Comparison of ENCODE assay signal across 9 cellular contexts in genomic region chr17:2050246-2050866, GRCh38. TPM values are rescaled to one million over a fixed set of nuclear protein-coding genes. Genes with fewer than 3 reads are reported as not detected.
DNase-seq lines count a peak whose midpoint lies in the region; ATAC-seq and TF ChIP-seq lines count a peak whose summit lies in the region.
"Had no signal": no experiment of that assay in that cellular context is flagged by ENCODE, and none has a peak within 500 bp of the region (broad histone marks: within the 10 kb centered on the region; RNA-seq: fewer than 3 reads in every experiment).

No MANE protein-coding gene starts in this region.

- no peak for TF ChIP-seq EP300 in gastroesophageal sphincter (IDR thresholded peaks at IDR 0.05)

- H4K20me1 ChIP-seq in OCI-LY1 (ENCODE audit: insufficient read depth, low read length), result no peaks in the 10 kb centered on the region

- intact Hi-C loops in activated T-helper 2 cell treated with anti-CD3 and anti-CD28 coated beads, Interferon-gamma antibody, Interleukin-2, Interleukin-4, amounts not matched to agents 10 μg/mL and 5 μg/mL and 100 μg/mL, durations not matched to agents 14 hours and 24 hours and 36 hours (cut with micrococcal nuclease), result loop anchor here (5.0 kb wide), 1 partner anchor 352 kb away; the partner anchor contains the start of gene MNT
- intact Hi-C loops in aorta (cut with DNase I), result no loop called here

- H3K4me2 ChIP-seq in OCI-LY1 (ENCODE audit: low read length), result peak overlapping the region; percentile 58

- H3K27ac Mint-ChIP-seq in activated T-helper 2 cell treated with anti-CD3 and anti-CD28 coated beads, Interferon-gamma antibody, Interleukin-2, Interleukin-4, amounts not matched to agents 10 μg/mL and 5 μg/mL and 100 μg/mL, durations not matched to agents 14 hours and 24 hours and 36 hours, result no peak overlapping the region

- no peak overlapping the region for H3K4me3 Mint-ChIP-seq in activated T-helper 2 cell treated with anti-CD3 and anti-CD28 coated beads, Interferon-gamma antibody, Interleukin-2, Interleukin-4, amounts not matched to agents 10 μg/mL and 5 μg/mL and 100 μg/mL, durations not matched to agents 14 hours and 24 hours and 36 hours (ENCODE audit: low read depth)

- H3K79me2 ChIP-seq in OCI-LY1 (ENCODE audit: insufficient read depth, low read length), result no peaks in the 10 kb centered on the region

- peaks cover 29% of the 10 kb centered on the region for H3K4me1 Mint-ChIP-seq in activated T-helper 2 cell treated with anti-CD3 and anti-CD28 coated beads, Interferon-gamma antibody, Interleukin-2, Interleukin-4, amounts not matched to agents 10 μg/mL and 5 μg/mL and 100 μg/mL, durations not matched to agents 14 hours and 24 hours and 36 hours (ENCODE audit: low read depth)

- no peak overlapping the region for H2AFZ ChIP-seq in OCI-LY1 (ENCODE audit: low read length)

- TF ChIP-seq CTCF in OCI-LY1 (IDR thresholded peaks at IDR 0.05; ENCODE audit: low read length) (no peak), gastroesophageal sphincter (IDR thresholded peaks at IDR 0.05) (no peak)

- no peak overlapping the region for H3K9ac ChIP-seq in OCI-LY1 (ENCODE audit: low read length)

- H3K27me3 Mint-ChIP-seq in activated T-helper 2 cell treated with anti-CD3 and anti-CD28 coated beads, Interferon-gamma antibody, Interleukin-2, Interleukin-4, amounts not matched to agents 10 μg/mL and 5 μg/mL and 100 μg/mL, durations not matched to agents 14 hours and 24 hours and 36 hours (ENCODE audit: low read depth), result peaks cover 7% of the 10 kb centered on the region

- H3K9me3 ChIP-seq in OCI-LY1 (ENCODE audit: low read length) (no peaks in the 10 kb centered on the region), gastroesophageal sphincter (no peaks in the 10 kb centered on the region), aorta (ENCODE audit: control insufficient read depth, low read length) (no peaks in the 10 kb centered on the region)

- no CpG with 5 or more reads among the region's 72 CpGs for WGBS in gastroesophageal sphincter (ENCODE audit: low coverage in 1 of 2), 2 donors
- WGBS in aorta, 2 donors, result 1% methylated on average over 22 to 72 of the region's 72 CpGs

- H3F3A ChIP-seq in OCI-LY1 (ENCODE audit: insufficient read depth, low read length), result no peaks in the 10 kb centered on the region

- H3K36me3 Mint-ChIP-seq in activated T-helper 2 cell treated with anti-CD3 and anti-CD28 coated beads, Interferon-gamma antibody, Interleukin-2, Interleukin-4, amounts not matched to agents 10 μg/mL and 5 μg/mL and 100 μg/mL, durations not matched to agents 14 hours and 24 hours and 36 hours (ENCODE audit: low read depth), result peaks cover 18% of the 10 kb centered on the region
- H3K36me3 Mint-ChIP-seq: brain had no signal

- DNase-seq in GM03348 (ENCODE audit: low spot score) (peak; percentile 84), occipital lobe (lab: John Stamatoyannopoulos, UW) (peak; percentile 66), aorta (peak; percentile 74 to 91), HuH-7.5 (ENCODE audit: low spot score) (no peak)
- DNase-seq in activated T-helper 2 cell treated with anti-CD3 and anti-CD28 coated beads, Interferon-gamma antibody, Interleukin-2, Interleukin-4, amounts not matched to agents 10 μg/mL and 5 μg/mL and 100 μg/mL, durations not matched to agents 14 hours and 24 hours and 36 hours (ENCODE audit: low spot score), result peak; percentile 64

- peak in 1 of 2 donors; percentile 15 for TF ChIP-seq POLR2A in gastroesophageal sphincter (IDR thresholded peaks at IDR 0.05)

- H3K27me3 ChIP-seq in OCI-LY1 (ENCODE audit: insufficient read depth, low read length) (no peaks in the 10 kb centered on the region), gastroesophageal sphincter (peaks cover 42% of the 10 kb centered on the region), aorta (ENCODE audit: control insufficient read depth in 1 of 2, insufficient read depth in 2 of 2, low read length in 1 of 2) (no peaks in the 10 kb centered on the region)

- no peaks in the 10 kb centered on the region for H3K9me3 Mint-ChIP-seq in activated T-helper 2 cell treated with anti-CD3 and anti-CD28 coated beads, Interferon-gamma antibody, Interleukin-2, Interleukin-4, amounts not matched to agents 10 μg/mL and 5 μg/mL and 100 μg/mL, durations not matched to agents 14 hours and 24 hours and 36 hours
- H3K9me3 Mint-ChIP-seq: brain had no signal

- peak; percentile 11 for ATAC-seq in HG02938 (IDR thresholded peaks at IDR 0.05; ENCODE audit: unreplicated experiment)
- peak; percentile 44 for ATAC-seq in gastroesophageal sphincter
- ATAC-seq in aorta (ENCODE audit: low FRiP score), result peak; percentile 37

- H3K27ac ChIP-seq in OCI-LY1 (ENCODE audit: low read depth, low read length, poor library complexity, severe bottlenecking) (no peak overlapping the region), gastroesophageal sphincter (peak overlapping the region in 3 of 4 donors; percentile 65 to 77 (median 67)), aorta (ENCODE audit: low read depth in 1 of 2, low read length in 2 of 2) (no peak overlapping the region)

- H3K36me3 ChIP-seq in OCI-LY1 (ENCODE audit: insufficient read depth, low read length), result no peaks in the 10 kb centered on the region
- no peaks in the 10 kb centered on the region for H3K36me3 ChIP-seq in gastroesophageal sphincter
- H3K36me3 ChIP-seq in aorta (ENCODE audit: control insufficient read depth in 1 of 2, insufficient read depth in 2 of 2, low read length in 1 of 2), result no peaks in the 10 kb centered on the region

- peaks cover 38% of the 10 kb centered on the region for H3K4me1 ChIP-seq in OCI-LY1 (ENCODE audit: insufficient read depth, low read length, severe bottlenecking)
- H3K4me1 ChIP-seq in gastroesophageal sphincter, result peaks cover 0 to 57% (median 16%) of the 10 kb centered on the region in 3 donors
- no peaks in the 10 kb centered on the region for H3K4me1 ChIP-seq in aorta (ENCODE audit: control insufficient read depth in 1 of 2, insufficient read depth in 2 of 2, low read length in 2 of 2)

- H3K4me3 ChIP-seq in OCI-LY1 (ENCODE audit: low read depth, low read length, poor library complexity, severe bottlenecking) (peak overlapping the region; percentile 59), gastroesophageal sphincter (peak overlapping the region; percentile 50 to 75), aorta (ENCODE audit: low read length in 2 of 2) (peak overlapping the region; percentile 31 to 37)

- H3K9me2 ChIP-seq in OCI-LY1 (ENCODE audit: low read depth, low read length), result no peaks in the 10 kb centered on the region

RNA-seq across cellular contexts. Expression of gene HIC1, which starts 4.5 kb away (rescaled TPM):
- 42.6 and 43.5 TPM in 2 replicates for total RNA-seq in activated T-helper 2 cell treated with anti-CD3 and anti-CD28 coated beads, Interferon-gamma antibody, Interleukin-2, Interleukin-4, amounts not matched to agents 10 μg/mL and 5 μg/mL and 100 μg/mL, durations not matched to agents 14 hours and 24 hours and 36 hours
- 10 to 100 TPM; 32.8 to 56.2 (median 41.6) TPM for total RNA-seq in gastroesophageal sphincter
- 3.1 TPM for total RNA-seq in occipital lobe
- total RNA-seq in aorta, result 10 to 100 TPM; 27.2 to 69.2 TPM
- 1 to 10 TPM; 1.1 to 2.1 TPM for polyA plus RNA-seq in aorta

RNA-seq across cellular contexts. Expression of gene OVCA2, which starts 8.5 kb away (rescaled TPM):
- 29.9 and 35.8 TPM in 2 replicates for total RNA-seq in activated T-helper 2 cell treated with anti-CD3 and anti-CD28 coated beads, Interferon-gamma antibody, Interleukin-2, Interleukin-4, amounts not matched to agents 10 μg/mL and 5 μg/mL and 100 μg/mL, durations not matched to agents 14 hours and 24 hours and 36 hours
- total RNA-seq in gastroesophageal sphincter (10 to 100 TPM; 19.6 to 40.3 (median 36.5) TPM), occipital lobe (15.8 TPM), aorta (10 to 100 TPM; 14.2 to 19.8 TPM)
- 10 to 100 TPM; 20.3 to 54.0 TPM for polyA plus RNA-seq in aorta

RNA-seq across cellular contexts. Expression of gene DPH1, which starts 20.4 kb away (rescaled TPM):
- total RNA-seq in activated T-helper 2 cell treated with anti-CD3 and anti-CD28 coated beads, Interferon-gamma antibody, Interleukin-2, Interleukin-4, amounts not matched to agents 10 μg/mL and 5 μg/mL and 100 μg/mL, durations not matched to agents 14 hours and 24 hours and 36 hours, result 43.4 and 47.5 TPM in 2 replicates
- total RNA-seq in gastroesophageal sphincter (10 to 100 TPM; 29.9 to 35.6 (median 34.0) TPM), occipital lobe (20.7 TPM), aorta (10 to 100 TPM; 26.1 to 38.8 TPM)
- 10 to 100 TPM in 1 of 2 donors, 1 to 10 TPM in 1; 6.3 to 62.9 TPM for polyA plus RNA-seq in aorta

RNA-seq across cellular contexts. Expression of gene RTN4RL1, which starts 25.2 kb away (rescaled TPM):
- 0.25 and 0.51 TPM in 2 replicates for total RNA-seq in activated T-helper 2 cell treated with anti-CD3 and anti-CD28 coated beads, Interferon-gamma antibody, Interleukin-2, Interleukin-4, amounts not matched to agents 10 μg/mL and 5 μg/mL and 100 μg/mL, durations not matched to agents 14 hours and 24 hours and 36 hours
- total RNA-seq in gastroesophageal sphincter, result under 1 TPM in 3 of 4 donors, not detected in 1; 0.58 to 0.81 (median 0.72) TPM
- total RNA-seq in occipital lobe, result 25.0 TPM
- total RNA-seq in aorta, result 1 to 10 TPM; 2.6 to 5.2 TPM
- 1 to 10 TPM in 1 of 2 donors, under 1 TPM in 1; 0.25 to 1.8 TPM for polyA plus RNA-seq in aorta

Comparison
In these comparisons a context has a peak if more than half of its experiments do, and no peak if none do; other contexts are left out.
1. H3K27ac ChIP-seq: peak in gastroesophageal sphincter (3 of 4); none in OCI-LY1 (single experiment) and aorta (0 of 2).
2. Peak in every context shown above with its lines, with median percentiles within 50 percentile points of each other: ATAC-seq and H3K4me3 ChIP-seq.